In the genomic region with DNA sequence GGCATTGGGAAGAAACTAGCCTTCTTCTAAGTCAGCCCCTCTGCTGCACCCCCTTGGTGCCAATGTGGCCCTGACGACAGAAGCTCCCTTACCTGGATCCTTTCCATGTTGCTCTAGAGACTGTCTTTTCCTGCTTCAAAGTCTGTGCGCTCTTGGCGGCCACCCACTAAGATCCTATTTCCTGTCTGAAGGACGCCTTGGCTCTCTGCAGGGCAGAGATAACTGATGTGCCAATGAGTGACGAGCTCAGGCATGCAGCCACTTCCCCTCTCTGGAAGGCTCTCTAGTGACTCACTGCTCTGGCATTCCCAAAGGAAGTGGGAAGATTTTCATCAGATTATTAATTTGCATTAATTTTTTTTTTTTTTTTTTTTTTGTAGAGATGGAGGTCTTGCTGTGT, we compare ENCODE assay signal across 8 cellular contexts.
A peak's percentile ranks its signal among the peaks of the same experiment; 100 is the strongest.
DNase-seq lines count a peak whose midpoint lies in the region; ATAC-seq and TF ChIP-seq lines count a peak whose summit lies in the region.

No MANE protein-coding gene starts in this region.

- H3K79me2 ChIP-seq in osteoblast (ENCODE audit: insufficient read depth, low read length) (peaks cover 16% of the 10 kb centered on the region), Karpas-422 (ENCODE audit: low read length) (no peaks in the 10 kb centered on the region)

- H2AFZ ChIP-seq in osteoblast (ENCODE audit: low read length): peak overlapping the region; percentile 89
- H2AFZ ChIP-seq in Karpas-422 (ENCODE audit: low read length): no peak overlapping the region

- H3K4me1 ChIP-seq in SJCRH30 (peaks cover 22% of the 10 kb centered on the region), osteoblast (ENCODE audit: insufficient read depth, low read length) (peaks cover 56% of the 10 kb centered on the region), Karpas-422 (ENCODE audit: low read length) (no peaks in the 10 kb centered on the region), Caco-2 (no peaks in the 10 kb centered on the region)

- no peak overlapping the region for H3K4me3 Mint-ChIP-seq in Caco-2 (ENCODE audit: unreplicated experiment)

- H3K4me2 ChIP-seq in osteoblast (ENCODE audit: insufficient read depth, low read length) (peak overlapping the region; percentile 98), Karpas-422 (ENCODE audit: low read depth, low read length, poor library complexity, severe bottlenecking) (no peak overlapping the region)

- intact Hi-C loops in Caco-2 (cut with micrococcal nuclease; ENCODE audit: unreplicated experiment): no loop called here

- CTCF ChIA-PET in Caco-2 (lab: Charles Lee): no interaction called here

- H3K9me3 ChIP-seq in SJCRH30 (replicated peaks) (no peaks in the 10 kb centered on the region), osteoblast (ENCODE audit: low read depth, low read length) (no peaks in the 10 kb centered on the region), Karpas-422 (ENCODE audit: low read length) (no peaks in the 10 kb centered on the region), Caco-2 (no peaks in the 10 kb centered on the region)

- no peaks in the 10 kb centered on the region for H3K27me3 Mint-ChIP-seq in Caco-2 (ENCODE audit: insufficient read depth, unreplicated experiment)

- H3K27ac Mint-ChIP-seq in Caco-2 (ENCODE audit: unreplicated experiment): no peak overlapping the region

- H3K27ac ChIP-seq in SJCRH30 (peak overlapping the region; percentile 94), osteoblast (ENCODE audit: low read depth, low read length) (peak overlapping the region; percentile 95), Karpas-422 (ENCODE audit: low read length) (no peak overlapping the region)

- H4K20me1 ChIP-seq in osteoblast (ENCODE audit: insufficient read depth, low read length): no peaks in the 10 kb centered on the region
- H4K20me1 ChIP-seq in Karpas-422 (ENCODE audit: insufficient read depth, low read depth, low read length): no peaks in the 10 kb centered on the region

- no peaks in the 10 kb centered on the region for H3K36me3 Mint-ChIP-seq in Caco-2 (ENCODE audit: insufficient read depth, unreplicated experiment)

- H3K4me1 Mint-ChIP-seq in Caco-2 (ENCODE audit: low read depth, unreplicated experiment): no peaks in the 10 kb centered on the region

- peak overlapping the region; percentile 56 for H3K4me3 ChIP-seq in SJCRH30
- peak overlapping the region; percentile 42 for H3K4me3 ChIP-seq in fibroblast of pulmonary artery (replicated peaks; ENCODE audit: low read depth, low read length)
- H3K4me3 ChIP-seq in osteoblast (ENCODE audit: insufficient read depth, low read length): peak overlapping the region; percentile 73
- no peak overlapping the region for H3K4me3 ChIP-seq in Karpas-422 (ENCODE audit: low read length)
- H3K4me3 ChIP-seq in Caco-2 (ENCODE audit: low read depth, low read length): no peak overlapping the region

- no peaks in the 10 kb centered on the region for H3K9me2 ChIP-seq in Karpas-422 (replicated peaks; ENCODE audit: insufficient read depth, low read length)

- DNase-seq in ELF-1 (ENCODE audit: low read depth, low spot score) (peak; percentile 71), SJCRH30 (peak; percentile 86), fibroblast of pulmonary artery (ENCODE audit: low read depth) (peak; percentile 94), osteoblast (ENCODE audit: insufficient read length, low spot score, missing footprints) (peak; percentile 71), Karpas-422 (no peak), GM20000 (ENCODE audit: low spot score) (no peak), Caco-2 (no peak)

- BruUV-seq in Caco-2 (replicated peaks; lab: Mats Ljungman, UMichigan): no TSS peak

- H3K36me3 ChIP-seq in SJCRH30: peaks cover 2% of the 10 kb centered on the region; the same call in 1 of the 2 replicates
- no peaks in the 10 kb centered on the region for H3K36me3 ChIP-seq in osteoblast (ENCODE audit: insufficient read depth, low read length)
- no peaks in the 10 kb centered on the region for H3K36me3 ChIP-seq in Karpas-422 (ENCODE audit: insufficient read depth, low read length)
- no peaks in the 10 kb centered on the region for H3K36me3 ChIP-seq in Caco-2 (ENCODE audit: control insufficient read depth, insufficient read depth, low read length)

- H3K9ac ChIP-seq in Karpas-422 (ENCODE audit: low read length): no peak overlapping the region

- POLR2A ChIA-PET in Caco-2 (lab: Charles Lee): no interaction called here

- TF ChIP-seq CTCF in fibroblast of pulmonary artery (IDR thresholded peaks at IDR 0.05; ENCODE audit: low read length, missing control alignments) (no peak), osteoblast (IDR thresholded peaks at IDR 0.05; ENCODE audit: extremely low read depth, low read depth, low read length) (no peak), GM20000 (IDR thresholded peaks at IDR 0.05; ENCODE audit: extremely low read depth, missing control alignments) (no peak), Caco-2 (IDR thresholded peaks at IDR 0.05; ENCODE audit: insufficient read depth in 1 of 2, low read depth in 1 of 2, low read length in 1 of 2, severe bottlenecking in 1 of 2, unreplicated experiment in 1 of 2) (no peak)

- H3K27me3 ChIP-seq in SJCRH30: no peaks in the 10 kb centered on the region
- no peaks in the 10 kb centered on the region for H3K27me3 ChIP-seq in osteoblast (ENCODE audit: insufficient read depth, low read length)
- no peaks in the 10 kb centered on the region for H3K27me3 ChIP-seq in Karpas-422 (ENCODE audit: low read length)
- no peaks in the 10 kb centered on the region for H3K27me3 ChIP-seq in Caco-2 (replicated peaks; ENCODE audit: control insufficient read depth, insufficient read depth, low read length)

- H3K9me3 Mint-ChIP-seq in Caco-2 (ENCODE audit: unreplicated experiment): peaks cover 16% of the 10 kb centered on the region

- no peak for ATAC-seq in HG03045 (IDR thresholded peaks at IDR 0.05; ENCODE audit: unreplicated experiment)

Comparison
In these comparisons a context has a peak if more than half of its experiments do, and no peak if none do; other contexts are left out.
1. DNase-seq: peak in ELF-1 (single experiment), SJCRH30 (2 of 2), fibroblast of pulmonary artery (single experiment) and osteoblast (single experiment); none in Karpas-422 (single experiment), GM20000 (single experiment) and Caco-2 (0 of 2).
2. H3K4me3 ChIP-seq: peak in SJCRH30 (single experiment), fibroblast of pulmonary artery (single experiment) and osteoblast (single experiment); none in Karpas-422 (single experiment) and Caco-2 (single experiment).